Comparison of ENCODE assay signal across 9 cellular contexts in the genomic region with DNA sequence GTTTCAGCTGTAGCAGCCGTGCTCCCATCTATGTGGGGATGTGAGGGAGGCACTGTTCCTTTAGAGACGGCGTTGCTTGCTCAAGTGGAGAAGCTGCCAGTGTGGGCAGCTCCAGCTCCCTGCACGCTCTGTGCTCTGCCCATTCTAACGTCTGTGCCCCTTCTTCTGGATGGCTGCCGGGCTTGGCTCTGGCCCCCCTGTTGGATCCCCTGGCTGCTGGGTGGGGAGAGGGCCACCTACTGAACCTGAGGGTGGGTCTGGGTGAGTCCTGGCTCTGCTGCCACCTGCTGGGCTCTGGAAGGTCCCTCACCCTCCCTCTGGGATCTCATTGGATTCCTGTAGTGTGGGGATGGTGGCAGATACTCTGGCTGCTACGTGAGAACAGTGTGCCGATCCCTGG. TPM values are rescaled to one million over a fixed set of nuclear protein-coding genes. Genes with fewer than 3 reads are reported as not detected.
DNase-seq lines count a peak whose midpoint lies in the region; ATAC-seq and TF ChIP-seq lines count a peak whose summit lies in the region.
"Had no signal": no experiment of that assay in that cellular context is flagged by ENCODE, and none has a peak within 500 bp of the region (broad histone marks: within the 10 kb centered on the region; RNA-seq: fewer than 3 reads in every experiment).

No MANE protein-coding gene starts in this region.

- no peak for ATAC-seq in HG02852 (IDR thresholded peaks at IDR 0.05; ENCODE audit: unreplicated experiment)

- peak overlapping the region; percentile 75 for H3K4me3 Mint-ChIP-seq in type B pancreatic cell

- H3K36me3 ChIP-seq in WERI-Rb-1 (peaks cover 25% of the 10 kb centered on the region), duodenal mucosa (ENCODE audit: control insufficient read depth in 1 of 2, insufficient read depth in 2 of 2, low read length in 2 of 2) (peaks cover 10 to 33% of the 10 kb centered on the region in 2 donors)

- H3K4me1 Mint-ChIP-seq in type B pancreatic cell (ENCODE audit: unreplicated experiment): peaks cover 30% of the 10 kb centered on the region

- no peaks in the 10 kb centered on the region for H3K36me3 Mint-ChIP-seq in type B pancreatic cell

- H3K27ac Mint-ChIP-seq in type B pancreatic cell: peak overlapping the region; percentile 88

- no peaks in the 10 kb centered on the region for H3K9me3 ChIP-seq in WERI-Rb-1 (ENCODE audit: severe bottlenecking)
- H3K9me3 ChIP-seq in duodenal mucosa (ENCODE audit: control insufficient read depth in 1 of 2, low read length in 2 of 2): no peaks in the 10 kb centered on the region

- H3K9ac ChIP-seq in duodenal mucosa (ENCODE audit: low read depth in 1 of 2, low read length in 2 of 2): no peak overlapping the region

- H3K27me3 ChIP-seq in WERI-Rb-1 (ENCODE audit: insufficient read depth, low read depth, severe bottlenecking) (no peaks in the 10 kb centered on the region), duodenal mucosa (ENCODE audit: control insufficient read depth in 1 of 2, insufficient read depth in 2 of 2, low read length in 2 of 2) (no peaks in the 10 kb centered on the region)

- H3K9me3 Mint-ChIP-seq in type B pancreatic cell: no peaks in the 10 kb centered on the region

- peak; percentile 72 for TF ChIP-seq CTCF in LNCAP (IDR thresholded peaks at IDR 0.05)
- TF ChIP-seq CTCF in WERI-Rb-1 (IDR thresholded peaks at IDR 0.05; ENCODE audit: low read depth, low read length): peak; percentile 94
- peak; percentile 78 for TF ChIP-seq CTCF in type B pancreatic cell (conservative IDR thresholded peaks at IDR 0.05)

- no peaks in the 10 kb centered on the region for H3K27me3 Mint-ChIP-seq in type B pancreatic cell

- no peak overlapping the region for H3K4me3 ChIP-seq in WERI-Rb-1 (ENCODE audit: low read depth, low read length)
- H3K4me3 ChIP-seq in duodenal mucosa (ENCODE audit: low read depth in 1 of 2, low read length in 2 of 2): peak overlapping the region in 1 of 2 donors; percentile 32

- H3K4me1 ChIP-seq in duodenal mucosa (ENCODE audit: control insufficient read depth in 1 of 2, insufficient read depth in 2 of 2, low read length in 2 of 2): peaks cover 41 to 52% of the 10 kb centered on the region in 2 donors

- H3K27ac ChIP-seq in WERI-Rb-1 (peak overlapping the region; percentile 84), duodenal mucosa (ENCODE audit: low read depth, low read length) (peak overlapping the region; percentile 23)

- DNase-seq in NCI-H1417 (lab: John Stamatoyannopoulos, UW): peak; percentile 30 to 57 (median 47)
- DNase-seq in NCI-H1417 treated with DMSO at 0.1 percent for 48 hours (lab: John Stamatoyannopoulos, UW): no peak
- DNase-seq in WERI-Rb-1: peak; percentile 83
- DNase-seq in midbrain (lab: John Stamatoyannopoulos, UW): peak; percentile 56
- DNase-seq in type B pancreatic cell (ENCODE audit: extremely low spot score, unreplicated experiment): no peak

RNA-seq across cellular contexts. Expression of a gene that starts 5.0 kb away (rescaled TPM):
- total RNA-seq in type B pancreatic cell (ENCODE audit: low replicate concordance): 135 and 178 TPM in 2 replicates

RNA-seq across cellular contexts. Expression of a gene that starts 19.2 kb away (rescaled TPM):
- total RNA-seq in type B pancreatic cell (ENCODE audit: low replicate concordance): 0.12 TPM in 1 of 2 replicates, not detected in the other

RNA-seq across cellular contexts. Expression of a gene that starts 34.3 kb away (rescaled TPM):
- 15.1 and 23.1 TPM in 2 replicates for total RNA-seq in type B pancreatic cell (ENCODE audit: low replicate concordance)

RNA-seq across cellular contexts. Expression of a gene that starts 43.1 kb away (rescaled TPM):
- 0.81 TPM in 1 of 2 replicates, not detected in the other for total RNA-seq in type B pancreatic cell (ENCODE audit: low replicate concordance)
- total RNA-seq: urinary bladder had no signal

RNA-seq across cellular contexts. Expression of a gene that starts 48.6 kb away (rescaled TPM):
- total RNA-seq in type B pancreatic cell (ENCODE audit: low replicate concordance): 0.05 and 0.07 TPM in 2 replicates

Comparison
In these comparisons a context has a peak if more than half of its experiments do, and no peak if none do; other contexts are left out.
1. DNase-seq: peak in NCI-H1417 (3 of 3), WERI-Rb-1 (single experiment) and midbrain (single experiment); none in NCI-H1417 treated with DMSO at 0.1 percent for 48 hours (single experiment) and type B pancreatic cell (single experiment).
2. Peak in every context shown above with its lines, with median percentiles within 50 percentile points of each other: CTCF ChIP-seq.